ENCODE assay signal across 9 cellular contexts in genomic region chr5:96661101-96661840, GRCh38. TPM values are rescaled to one million over a fixed set of nuclear protein-coding genes. Genes with fewer than 3 reads are reported as not detected.
DNase-seq lines count a peak whose midpoint lies in the region; ATAC-seq, FAIRE-seq and TF ChIP-seq lines count a peak whose summit lies in the region.
"Had no signal": no experiment of that assay in that cellular context is flagged by ENCODE, and none has a peak within 500 bp of the region (broad histone marks: within the 10 kb centered on the region; RNA-seq: fewer than 3 reads in every experiment).

No MANE protein-coding gene starts in this region.

- no peaks in the 10 kb centered on the region for H3K9me3 ChIP-seq in iPS-18c (ENCODE audit: control insufficient read depth, insufficient read depth, low read length)

- in situ Hi-C loops in astrocyte of the cerebellum (cut with HindIII; ENCODE audit: low sequenced_read_pairs) = no loop called here

- ATAC-seq in HG02943 (IDR thresholded peaks at IDR 0.05; ENCODE audit: low read depth, unreplicated experiment) = peak; percentile 26
- ATAC-seq in GM18519 (IDR thresholded peaks at IDR 0.05; ENCODE audit: low FRiP score, unreplicated experiment) = no peak

- DNase-seq in GM18507 (ENCODE audit: extremely low spot score, insufficient read length, low read depth) = peak; percentile 11
- DNase-seq in RPMI7951 (ENCODE audit: low read depth) = peak; percentile 49
- DNase-seq in astrocyte of the cerebellum (ENCODE audit: low read depth) = no peak
- DNase-seq in SK-N-DZ (ENCODE audit: low spot score) = no peak

- no peak for TF ChIP-seq CTCF in astrocyte of the cerebellum (IDR thresholded peaks at IDR 0.05; ENCODE audit: low read depth, low read length, missing control alignments)

- peak overlapping the region; percentile 93 for H3K4me3 ChIP-seq in astrocyte of the cerebellum (ENCODE audit: low read depth, low read length)
- peak overlapping the region; percentile 85 for H3K4me3 ChIP-seq in iPS-18c (ENCODE audit: insufficient read depth, low read depth, low read length)
- peak overlapping the region; percentile 91 to 97 (median 95) for H3K4me3 ChIP-seq in skin epidermis

- H3K27ac ChIP-seq in skin epidermis = peak overlapping the region; percentile 95 to 100 (median 99)

- FAIRE-seq in GM18507 (lab: Jason Lieb, UNC) = no peak
- FAIRE-seq: islet of Langerhans had no signal

RNA-seq across cellular contexts. Expression of gene CAST, which starts 0.9 kb away (rescaled TPM):
- total RNA-seq in RPMI7951 (2014; rRNA removed; shearing (Covaris generic)) = 102 and 134 TPM in 2 replicates
- 6.5 and 9.3 TPM in 2 replicates for polyA plus RNA-seq in SK-N-DZ (2014; cell fraction: cytosol; rRNA removed)
- polyA plus RNA-seq in SK-N-DZ (2014; cell fraction: nucleus; rRNA removed) = 8.3 and 10.1 TPM in 2 replicates

Comparison
In these comparisons a context has a peak if more than half of its experiments do, and no peak if none do; other contexts are left out.
1. DNase-seq: peak in GM18507 (single experiment) and RPMI7951 (single experiment); none in astrocyte of the cerebellum (single experiment) and SK-N-DZ (single experiment).
2. Peak in every context shown above with its lines, with median percentiles within 50 percentile points of each other: H3K4me3 ChIP-seq.